Comparison of ENCODE assay signal across 20 cellular contexts in genomic region chr1:51576923-51577322, GRCh38. TPM values are rescaled to one million over a fixed set of nuclear protein-coding genes. Genes with fewer than 3 reads are reported as not detected.
DNase-seq lines count a peak whose midpoint lies in the region; ATAC-seq and TF ChIP-seq lines count a peak whose summit lies in the region.
"Had no signal": no experiment of that assay in that cellular context is flagged by ENCODE, and none has a peak within 500 bp of the region (broad histone marks: within the 10 kb centered on the region; RNA-seq: fewer than 3 reads in every experiment).

No MANE protein-coding gene starts in this region.

- H3K36me3 ChIP-seq in CD4-positive, CD25-positive, alpha-beta regulatory T cell (ENCODE audit: control insufficient read depth, insufficient read depth, low read length), result no peaks in the 10 kb centered on the region
- H3K36me3 ChIP-seq in mammary epithelial cell (ENCODE audit: insufficient read depth, low read length), result no peaks in the 10 kb centered on the region

- no peak overlapping the region for H3K9ac ChIP-seq in mammary epithelial cell (ENCODE audit: insufficient read depth, low read length)

- TF ChIP-seq POLR2A in NB4 (IDR thresholded peaks at IDR 0.05; ENCODE audit: extremely low read depth, insufficient read length), result no peak

- no peak overlapping the region for H3K27ac ChIP-seq in CD4-positive, CD25-positive, alpha-beta regulatory T cell (ENCODE audit: insufficient read depth, low read length, poor library complexity, severe bottlenecking)
- H3K27ac ChIP-seq in mammary epithelial cell (ENCODE audit: insufficient read depth, low read depth, low read length), result no peak overlapping the region

- H3K4me1 ChIP-seq in CD4-positive, CD25-positive, alpha-beta regulatory T cell (ENCODE audit: control insufficient read depth, insufficient read depth, low read length, poor library complexity, severe bottlenecking), result peaks cover 8% of the 10 kb centered on the region
- no peaks in the 10 kb centered on the region for H3K4me1 ChIP-seq in mammary epithelial cell (ENCODE audit: insufficient read depth, low read length)

- no peak overlapping the region for H3K27ac Mint-ChIP-seq in T-helper 2 cell treated with Interferon-gamma antibody and Interleukin-4, amounts not matched to agents 5 μg/mL and 100 μg/mL, for 36 hours
- peak overlapping the region in 2 of 3 donors; percentile 42 to 48 for H3K27ac Mint-ChIP-seq in CD4-positive, CD25-positive, alpha-beta regulatory T cell
- H3K27ac Mint-ChIP-seq in dendritic cell treated with granulocyte-macrophage colony-stimulating factor and Interleukin-4, amounts not matched to agents 40 ng/mL and 50 ng/mL, for 4 days, result peak overlapping the region; percentile 85

- intact Hi-C loops in dendritic cell treated with granulocyte-macrophage colony-stimulating factor and Interleukin-4, amounts not matched to agents 40 ng/mL and 50 ng/mL, for 4 days (cut with micrococcal nuclease), result no loop called here
- intact Hi-C loops in mammary epithelial cell (cut with micrococcal nuclease), result no loop called here

- no peaks in the 10 kb centered on the region for H4K20me1 ChIP-seq in mammary epithelial cell (ENCODE audit: insufficient read depth, low read length)

- no peak overlapping the region for H3K4me2 ChIP-seq in mammary epithelial cell (ENCODE audit: insufficient read depth, low read depth, low read length)

- H3K9me3 Mint-ChIP-seq in T-helper 2 cell treated with Interferon-gamma antibody and Interleukin-4, amounts not matched to agents 5 μg/mL and 100 μg/mL, for 36 hours, result no peaks in the 10 kb centered on the region
- H3K9me3 Mint-ChIP-seq in CD4-positive, CD25-positive, alpha-beta regulatory T cell, result peaks cover 0 to 3% (median 0%) of the 10 kb centered on the region in 7 donors
- peaks cover 8% of the 10 kb centered on the region for H3K9me3 Mint-ChIP-seq in dendritic cell treated with granulocyte-macrophage colony-stimulating factor and Interleukin-4, amounts not matched to agents 40 ng/mL and 50 ng/mL, for 4 days
- H3K9me3 Mint-ChIP-seq: CD4-positive, alpha-beta memory T cell had no signal

- no peaks in the 10 kb centered on the region for H3K27me3 ChIP-seq in CD4-positive, CD25-positive, alpha-beta regulatory T cell (ENCODE audit: control insufficient read depth, insufficient read depth, low read length)
- no peaks in the 10 kb centered on the region for H3K27me3 ChIP-seq in mammary epithelial cell (ENCODE audit: insufficient read depth, low read length)

- peaks cover 3% of the 10 kb centered on the region for H3K27me3 Mint-ChIP-seq in T-helper 2 cell treated with Interferon-gamma antibody and Interleukin-4, amounts not matched to agents 5 μg/mL and 100 μg/mL, for 36 hours (ENCODE audit: low read depth)
- H3K27me3 Mint-ChIP-seq in CD4-positive, CD25-positive, alpha-beta regulatory T cell, result no peaks in the 10 kb centered on the region
- no peaks in the 10 kb centered on the region for H3K27me3 Mint-ChIP-seq in dendritic cell treated with granulocyte-macrophage colony-stimulating factor and Interleukin-4, amounts not matched to agents 40 ng/mL and 50 ng/mL, for 4 days
- H3K27me3 Mint-ChIP-seq: CD4-positive, alpha-beta memory T cell had no signal

- in situ Hi-C loops in mammary epithelial cell (cut with MboI; ENCODE audit: low sequenced_read_pairs in 2 of 2), result no loop called here

- CTCF ChIA-PET in mammary epithelial cell (lab: Charles Lee; ENCODE audit: low non-redundant PET), result no interaction called here

- no peak for DNase-seq in T-helper 2 cell treated with Interferon-gamma antibody and Interleukin-4, amounts not matched to agents 5 μg/mL and 100 μg/mL, for 36 hours (ENCODE audit: low spot score)
- DNase-seq in T-helper 2 cell (no peak), NB4 (ENCODE audit: low read depth) (peak; percentile 55), mammary epithelial cell (no peak), NCI-H774 (lab: John Stamatoyannopoulos, UW) (no peak), NCI-H2196 treated with DMSO at 0.1 percent for 48 hours (lab: John Stamatoyannopoulos, UW; ENCODE audit: unreplicated experiment) (no peak)
- no peak for DNase-seq in CD4-positive, CD25-positive, alpha-beta regulatory T cell
- DNase-seq: 8988T; CD4-positive, alpha-beta memory T cell; DMS153; EL; KG1; MV-4-11; NCI-H1417; NCI-H187; NCI-H226; NCI-H524 had no signal

- no peak overlapping the region for H2AFZ ChIP-seq in mammary epithelial cell (ENCODE audit: low read depth, low read length)

- dilution Hi-C loops in mammary epithelial cell (cut with HindIII; ENCODE audit: low sequenced_read_pairs), result loop anchor here (5.0 kb wide), 1 partner anchor 90 kb away; no protein-coding TSS in a partner anchor

- no peaks in the 10 kb centered on the region for H3K79me2 ChIP-seq in mammary epithelial cell (ENCODE audit: insufficient read depth, low read length)

- H3K9me3 ChIP-seq in CD4-positive, CD25-positive, alpha-beta regulatory T cell (ENCODE audit: control insufficient read depth in 2 of 2, low read length in 2 of 2), result no peaks in the 10 kb centered on the region
- no peaks in the 10 kb centered on the region for H3K9me3 ChIP-seq in mammary epithelial cell (replicated peaks; ENCODE audit: insufficient read depth, low read length)

- H3K4me3 ChIP-seq in CD4-positive, CD25-positive, alpha-beta regulatory T cell (ENCODE audit: low read depth, low read length), result no peak overlapping the region
- H3K4me3 ChIP-seq in NB4 (ENCODE audit: low read depth, low read length) (peak overlapping the region; percentile 35), mammary epithelial cell (replicated peaks in 1 of 3; ENCODE audit: insufficient read depth in 1 of 3, low read depth in 2 of 3, low read length in 3 of 3) (no peak overlapping the region)

- ATAC-seq in CD4-positive, CD25-positive, alpha-beta regulatory T cell (ENCODE audit: low read depth in 2 of 2), result no peak
- ATAC-seq: HepG2, Right ventricle myocardium inferior had no signal

- WGBS in mammary epithelial cell (ENCODE audit: low coverage, missing lambda C conversion rate), result 91% methylated on average over 5 of the region's 6 CpGs

- peaks cover 35% of the 10 kb centered on the region for H3K4me1 Mint-ChIP-seq in T-helper 2 cell treated with Interferon-gamma antibody and Interleukin-4, amounts not matched to agents 5 μg/mL and 100 μg/mL, for 36 hours (ENCODE audit: low read depth)
- H3K4me1 Mint-ChIP-seq in CD4-positive, CD25-positive, alpha-beta regulatory T cell, result peaks cover 7 to 17% (median 14%) of the 10 kb centered on the region in 4 donors
- peaks cover 40% of the 10 kb centered on the region for H3K4me1 Mint-ChIP-seq in dendritic cell treated with granulocyte-macrophage colony-stimulating factor and Interleukin-4, amounts not matched to agents 40 ng/mL and 50 ng/mL, for 4 days (ENCODE audit: low read depth)

- BruUV-seq in mammary epithelial cell (replicated peaks; lab: Mats Ljungman, UMichigan), result no TSS peak

- H3K4me3 Mint-ChIP-seq in T-helper 2 cell treated with Interferon-gamma antibody and Interleukin-4, amounts not matched to agents 5 μg/mL and 100 μg/mL, for 36 hours, result peak overlapping the region; percentile 5
- H3K4me3 Mint-ChIP-seq in CD4-positive, CD25-positive, alpha-beta regulatory T cell, result peak overlapping the region in 1 of 4 donors; percentile 75
- no peak overlapping the region for H3K4me3 Mint-ChIP-seq in dendritic cell treated with granulocyte-macrophage colony-stimulating factor and Interleukin-4, amounts not matched to agents 40 ng/mL and 50 ng/mL, for 4 days

- no peaks in the 10 kb centered on the region for H3K36me3 Mint-ChIP-seq in T-helper 2 cell treated with Interferon-gamma antibody and Interleukin-4, amounts not matched to agents 5 μg/mL and 100 μg/mL, for 36 hours (ENCODE audit: low read depth)
- H3K36me3 Mint-ChIP-seq in CD4-positive, CD25-positive, alpha-beta regulatory T cell, result no peaks in the 10 kb centered on the region
- H3K36me3 Mint-ChIP-seq in dendritic cell treated with granulocyte-macrophage colony-stimulating factor and Interleukin-4, amounts not matched to agents 40 ng/mL and 50 ng/mL, for 4 days (ENCODE audit: low read depth), result peaks cover 6% of the 10 kb centered on the region
- H3K36me3 Mint-ChIP-seq: CD4-positive, alpha-beta memory T cell had no signal

- no peak for TF ChIP-seq CTCF in NB4 (IDR thresholded peaks at IDR 0.05; ENCODE audit: low read depth, low read length)
- TF ChIP-seq CTCF in mammary epithelial cell (conservative IDR thresholded peaks at IDR 0.05 in 1 of 2, IDR thresholded peaks at IDR 0.05 in 1 of 2; ENCODE audit: extremely low read depth in 1 of 2, insufficient read depth in 1 of 2, low read depth in 1 of 2, low read length in 2 of 2), result no peak

RNA-seq across cellular contexts. Expression of gene OSBPL9, which starts 40.0 kb away (rescaled TPM):
- total RNA-seq in CD4-positive, CD25-positive, alpha-beta regulatory T cell, result 45.0 TPM
- polyA plus RNA-seq in CD4-positive, CD25-positive, alpha-beta regulatory T cell, result 10 to 100 TPM; 33.5 to 45.2 (median 38.4) TPM
- total RNA-seq in mammary epithelial cell, result 10 to 100 TPM; 59.0 to 87.5 TPM
- polyA plus RNA-seq in mammary epithelial cell, result 42.2 TPM
- polyA minus RNA-seq in mammary epithelial cell, result 129 TPM

RNA-seq across cellular contexts. Expression of gene EPS15, which starts 57.9 kb away (rescaled TPM):
- 135 TPM for total RNA-seq in CD4-positive, CD25-positive, alpha-beta regulatory T cell
- 10 to 100 TPM; 58.5 to 84.1 (median 73.8) TPM for polyA plus RNA-seq in CD4-positive, CD25-positive, alpha-beta regulatory T cell
- 10 to 100 TPM; 48.0 to 52.3 TPM for total RNA-seq in mammary epithelial cell
- 23.1 TPM for polyA plus RNA-seq in mammary epithelial cell
- 57.7 TPM for polyA minus RNA-seq in mammary epithelial cell
